1 cellular context compared by ENCODE assay signal in genomic region chr1:206497363-206497762, GRCh38.
TF ChIP-seq lines count a peak whose summit lies in the region.

No MANE protein-coding gene starts in this region.

TF ChIP-seq in GM12878, 131 proteins besides CTCF, POLR2A, EP300 and RAD21 (continues in another document):
- TF ChIP-seq CREB1 (IDR thresholded peaks at IDR 0.05; ENCODE audit: low read depth) (no peak), ELK1 (IDR thresholded peaks at IDR 0.05; ENCODE audit: low read depth, low read length) (no peak), HDAC6 (IDR thresholded peaks at IDR 0.05; ENCODE audit: unreplicated experiment) (no peak), TAF1 (IDR thresholded peaks at IDR 0.05; ENCODE audit: borderline replicate concordance, low read depth, low read length) (no peak), MTA3 (IDR thresholded peaks at IDR 0.05; ENCODE audit: borderline replicate concordance, low read length) (peak; percentile 51; the same call in 1 of the 2 replicates), CHD1 (IDR thresholded peaks at IDR 0.05; ENCODE audit: low read depth, low read length) (no peak), BCL11A (IDR thresholded peaks at IDR 0.05; ENCODE audit: low read depth, low read length) (no peak), RUNX3 (IDR thresholded peaks at IDR 0.05; ENCODE audit: low read length) (0 out of 2 replicates have a peak, but pooled peaks have one; percentile 12), ETV6 (conservative IDR thresholded peaks at IDR 0.05 in 1 of 2, IDR thresholded peaks at IDR 0.05 in 1 of 2; ENCODE audit: borderline replicate concordance in 1 of 2, low read depth in 1 of 2) (peak in 1 of 2 experiments; percentile 63; a peak in 1 of 4 replicates), NKRF (conservative IDR thresholded peaks at IDR 0.05) (no peak), ZNF207 (IDR thresholded peaks at IDR 0.05; ENCODE audit: borderline replicate concordance) (no peak), MTA2 (IDR thresholded peaks at IDR 0.05; ENCODE audit: low read depth) (no peak), SUPT20H (IDR thresholded peaks at IDR 0.05; ENCODE audit: borderline replicate concordance, control insufficient read depth, low read depth, low read length) (no peak), TCF7 (IDR thresholded peaks at IDR 0.05; ENCODE audit: borderline replicate concordance) (no peak), ZNF217 (IDR thresholded peaks at IDR 0.05) (no peak), SP1 (IDR thresholded peaks at IDR 0.05; ENCODE audit: low read depth, low read length) (no peak), ZZZ3 (IDR thresholded peaks at IDR 0.05; ENCODE audit: control insufficient read depth, insufficient read length, low read depth) (no peak), MEF2A (IDR thresholded peaks at IDR 0.05; ENCODE audit: insufficient read depth, low read depth, low read length) (0 out of 2 replicates have a peak, but pooled peaks have one; percentile 21), SKIL (IDR thresholded peaks at IDR 0.05; ENCODE audit: low read depth, poor library complexity, severe bottlenecking) (no peak), POLR2AphosphoS5 (IDR thresholded peaks at IDR 0.05; ENCODE audit: low read length) (no peak), RBBP5 (conservative IDR thresholded peaks at IDR 0.05) (no peak), ZBED1 (IDR thresholded peaks at IDR 0.05; ENCODE audit: borderline replicate concordance) (no peak; the same call in 1 of the 2 replicates), SIN3A (IDR thresholded peaks at IDR 0.05; ENCODE audit: low read depth, low read length) (no peak), ATF7 (IDR thresholded peaks at IDR 0.05; ENCODE audit: low read depth) (no peak), EED (IDR thresholded peaks at IDR 0.05; ENCODE audit: low read depth) (peak; percentile 82), JUNB (IDR thresholded peaks at IDR 0.05) (no peak), IKZF2 (IDR thresholded peaks at IDR 0.05) (peak in 1 of 2 experiments; percentile 51; a peak in 1 of 4 replicates), TCF3 (IDR thresholded peaks at IDR 0.05; ENCODE audit: borderline replicate concordance, insufficient read depth, low read depth, low read length) (no peak), BHLHE40 (IDR thresholded peaks at IDR 0.05; ENCODE audit: borderline replicate concordance in 1 of 2, low read depth in 2 of 2, low read length in 1 of 2) (no peak), RELB (IDR thresholded peaks at IDR 0.05; ENCODE audit: low read depth) (no peak), SPI1 (IDR thresholded peaks at IDR 0.05; ENCODE audit: borderline replicate concordance, insufficient read depth, low read depth, low read length) (peak; percentile 51; the same call in 1 of the 2 replicates), E4F1 (IDR thresholded peaks at IDR 0.05; ENCODE audit: borderline replicate concordance, partially characterized antibody) (no peak), NFIC (IDR thresholded peaks at IDR 0.05; ENCODE audit: low read depth, low read length) (peak; percentile 56; the same call in 1 of the 2 replicates), CEBPB (IDR thresholded peaks at IDR 0.05; ENCODE audit: borderline replicate concordance in 1 of 2, low read depth in 2 of 2, low read length in 2 of 2) (no peak), SREBF1 (IDR thresholded peaks at IDR 0.05; ENCODE audit: low read length) (no peak), TBL1XR1 (IDR thresholded peaks at IDR 0.05; ENCODE audit: low read depth, low read length) (no peak), BACH1 (IDR thresholded peaks at IDR 0.05; ENCODE audit: borderline replicate concordance) (no peak), PML (IDR thresholded peaks at IDR 0.05; ENCODE audit: low read length) (no peak), KAT2A (conservative IDR thresholded peaks at IDR 0.05; ENCODE audit: control insufficient read depth, low read depth, low read length) (no peak), EGR1 (IDR thresholded peaks at IDR 0.05; ENCODE audit: borderline replicate concordance in 1 of 2, low read depth in 2 of 2, low read length in 2 of 2) (no peak), JUND (IDR thresholded peaks at IDR 0.05; ENCODE audit: low read depth, low read length) (no peak), ZNF384 (IDR thresholded peaks at IDR 0.05; ENCODE audit: borderline replicate concordance, low read depth, low read length) (no peak), MXI1 (IDR thresholded peaks at IDR 0.05; ENCODE audit: low read depth, low read length) (no peak), PAX5 (IDR thresholded peaks at IDR 0.05; ENCODE audit: borderline replicate concordance, low read depth, low read length) (peak; percentile 73; the same call in 1 of the 2 replicates), ZNF622 (IDR thresholded peaks at IDR 0.05) (no peak), DPF2 (IDR thresholded peaks at IDR 0.05) (peak; percentile 66; the same call in 1 of the 2 replicates)
- TF ChIP-seq, protein P1, sequence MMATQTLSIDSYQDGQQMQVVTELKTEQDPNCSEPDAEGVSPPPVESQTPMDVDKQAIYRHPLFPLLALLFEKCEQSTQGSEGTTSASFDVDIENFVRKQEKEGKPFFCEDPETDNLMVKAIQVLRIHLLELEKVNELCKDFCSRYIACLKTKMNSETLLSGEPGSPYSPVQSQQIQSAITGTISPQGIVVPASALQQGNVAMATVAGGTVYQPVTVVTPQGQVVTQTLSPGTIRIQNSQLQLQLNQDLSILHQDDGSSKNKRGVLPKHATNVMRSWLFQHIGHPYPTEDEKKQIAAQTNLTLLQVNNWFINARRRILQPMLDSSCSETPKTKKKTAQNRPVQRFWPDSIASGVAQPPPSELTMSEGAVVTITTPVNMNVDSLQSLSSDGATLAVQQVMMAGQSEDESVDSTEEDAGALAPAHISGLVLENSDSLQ (IDR thresholded peaks at IDR 0.05), result peak; percentile 28; the same call in 1 of the 2 replicates
- TF ChIP-seq, protein P2, sequence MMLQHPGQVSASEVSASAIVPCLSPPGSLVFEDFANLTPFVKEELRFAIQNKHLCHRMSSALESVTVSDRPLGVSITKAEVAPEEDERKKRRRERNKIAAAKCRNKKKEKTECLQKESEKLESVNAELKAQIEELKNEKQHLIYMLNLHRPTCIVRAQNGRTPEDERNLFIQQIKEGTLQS (IDR thresholded peaks at IDR 0.05; ENCODE audit: borderline replicate concordance, extremely low read depth, low read depth, low read length), result no peak
- TF ChIP-seq, protein P3, sequence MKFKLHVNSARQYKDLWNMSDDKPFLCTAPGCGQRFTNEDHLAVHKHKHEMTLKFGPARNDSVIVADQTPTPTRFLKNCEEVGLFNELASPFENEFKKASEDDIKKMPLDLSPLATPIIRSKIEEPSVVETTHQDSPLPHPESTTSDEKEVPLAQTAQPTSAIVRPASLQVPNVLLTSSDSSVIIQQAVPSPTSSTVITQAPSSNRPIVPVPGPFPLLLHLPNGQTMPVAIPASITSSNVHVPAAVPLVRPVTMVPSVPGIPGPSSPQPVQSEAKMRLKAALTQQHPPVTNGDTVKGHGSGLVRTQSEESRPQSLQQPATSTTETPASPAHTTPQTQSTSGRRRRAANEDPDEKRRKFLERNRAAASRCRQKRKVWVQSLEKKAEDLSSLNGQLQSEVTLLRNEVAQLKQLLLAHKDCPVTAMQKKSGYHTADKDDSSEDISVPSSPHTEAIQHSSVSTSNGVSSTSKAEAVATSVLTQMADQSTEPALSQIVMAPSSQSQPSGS (IDR thresholded peaks at IDR 0.05; ENCODE audit: low read length), result no peak
- TF ChIP-seq, protein P4, sequence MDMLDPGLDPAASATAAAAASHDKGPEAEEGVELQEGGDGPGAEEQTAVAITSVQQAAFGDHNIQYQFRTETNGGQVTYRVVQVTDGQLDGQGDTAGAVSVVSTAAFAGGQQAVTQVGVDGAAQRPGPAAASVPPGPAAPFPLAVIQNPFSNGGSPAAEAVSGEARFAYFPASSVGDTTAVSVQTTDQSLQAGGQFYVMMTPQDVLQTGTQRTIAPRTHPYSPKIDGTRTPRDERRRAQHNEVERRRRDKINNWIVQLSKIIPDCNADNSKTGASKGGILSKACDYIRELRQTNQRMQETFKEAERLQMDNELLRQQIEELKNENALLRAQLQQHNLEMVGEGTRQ (IDR thresholded peaks at IDR 0.05; ENCODE audit: borderline replicate concordance, low read depth, low read length), result no peak
- TF ChIP-seq, protein P5, sequence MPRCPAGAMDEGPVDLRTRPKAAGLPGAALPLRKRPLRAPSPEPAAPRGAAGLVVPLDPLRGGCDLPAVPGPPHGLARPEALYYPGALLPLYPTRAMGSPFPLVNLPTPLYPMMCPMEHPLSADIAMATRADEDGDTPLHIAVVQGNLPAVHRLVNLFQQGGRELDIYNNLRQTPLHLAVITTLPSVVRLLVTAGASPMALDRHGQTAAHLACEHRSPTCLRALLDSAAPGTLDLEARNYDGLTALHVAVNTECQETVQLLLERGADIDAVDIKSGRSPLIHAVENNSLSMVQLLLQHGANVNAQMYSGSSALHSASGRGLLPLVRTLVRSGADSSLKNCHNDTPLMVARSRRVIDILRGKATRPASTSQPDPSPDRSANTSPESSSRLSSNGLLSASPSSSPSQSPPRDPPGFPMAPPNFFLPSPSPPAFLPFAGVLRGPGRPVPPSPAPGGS (IDR thresholded peaks at IDR 0.05; ENCODE audit: borderline replicate concordance, insufficient read depth, low read depth, low read length, poor library complexity, severe bottlenecking), result no peak
